Comparison of ENCODE assay signal across 1 cellular context in genomic region chr1:35202048-35202719, GRCh38.
TF ChIP-seq lines count a peak whose summit lies in the region.

No MANE protein-coding gene starts in this region.

TF ChIP-seq in K562, 482 proteins besides CTCF, POLR2A, EP300 and RAD21 (continued from another document):
- TF ChIP-seq, protein P1, sequence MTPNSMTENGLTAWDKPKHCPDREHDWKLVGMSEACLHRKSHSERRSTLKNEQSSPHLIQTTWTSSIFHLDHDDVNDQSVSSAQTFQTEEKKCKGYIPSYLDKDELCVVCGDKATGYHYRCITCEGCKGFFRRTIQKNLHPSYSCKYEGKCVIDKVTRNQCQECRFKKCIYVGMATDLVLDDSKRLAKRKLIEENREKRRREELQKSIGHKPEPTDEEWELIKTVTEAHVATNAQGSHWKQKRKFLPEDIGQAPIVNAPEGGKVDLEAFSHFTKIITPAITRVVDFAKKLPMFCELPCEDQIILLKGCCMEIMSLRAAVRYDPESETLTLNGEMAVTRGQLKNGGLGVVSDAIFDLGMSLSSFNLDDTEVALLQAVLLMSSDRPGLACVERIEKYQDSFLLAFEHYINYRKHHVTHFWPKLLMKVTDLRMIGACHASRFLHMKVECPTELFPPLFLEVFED (CRISPR knock-in tag; conservative IDR thresholded peaks at IDR 0.05): no peak
- TF ChIP-seq SOX6 (IDR thresholded peaks at IDR 0.05) (peak; percentile 54; the same call in 1 of the 2 replicates), MED1 (CRISPR knock-in tag; IDR thresholded peaks at IDR 0.05; ENCODE audit: borderline replicate concordance) (no peak), MBD2 (IDR thresholded peaks at IDR 0.05; ENCODE audit: borderline replicate concordance, low read depth) (no peak), SIN3B (IDR thresholded peaks at IDR 0.05; ENCODE audit: low read depth) (no peak), ZNF311 (CRISPR knock-in tag; IDR thresholded peaks at IDR 0.05) (no peak), CTBP1 (IDR thresholded peaks at IDR 0.05; ENCODE audit: borderline replicate concordance) (peak; percentile 48; the same call in 1 of the 2 replicates), CEBPG (CRISPR knock-in tag; IDR thresholded peaks at IDR 0.05) (no peak), CEBPG (tag; conservative IDR thresholded peaks at IDR 0.05 in 1 of 2, IDR thresholded peaks at IDR 0.05 in 1 of 2) (no peak), BACH1 (tag; IDR thresholded peaks at IDR 0.05) (no peak), ZNF561 (CRISPR knock-in tag; conservative IDR thresholded peaks at IDR 0.05) (no peak), ZNF277 (CRISPR knock-in tag; IDR thresholded peaks at IDR 0.05; ENCODE audit: borderline replicate concordance) (no peak), ETS2 (tag; IDR thresholded peaks at IDR 0.05; ENCODE audit: borderline replicate concordance, poor library complexity, severe bottlenecking) (no peak), ZNF589 (CRISPR knock-in tag; IDR thresholded peaks at IDR 0.05; ENCODE audit: low read depth) (no peak), CSDE1 (IDR thresholded peaks at IDR 0.05) (no peak)
TF ChIP-seq in K562: peak in this region for 43.
